Comparison of ENCODE assay signal across 10 cellular contexts in genomic region chr17:45143101-45143670, GRCh38. TPM values are rescaled to one million over a fixed set of nuclear protein-coding genes. Genes with fewer than 3 reads are reported as not detected.
DNase-seq lines count a peak whose midpoint lies in the region; ATAC-seq, FAIRE-seq and TF ChIP-seq lines count a peak whose summit lies in the region.
"Had no signal": no experiment of that assay in that cellular context is flagged by ENCODE, and none has a peak within 500 bp of the region (broad histone marks: within the 10 kb centered on the region; RNA-seq: fewer than 3 reads in every experiment).

No MANE protein-coding gene starts in this region.

- H3K27ac ChIP-seq in small intestine (ENCODE audit: low read depth in 1 of 2, low read length in 1 of 2): peak overlapping the region; percentile 86

- H3K27ac Mint-ChIP-seq in Calu3 (ENCODE audit: unreplicated experiment): peak overlapping the region; percentile 19
- H3K27ac Mint-ChIP-seq in activated T-helper 17 cell treated with anti-CD3 and anti-CD28 coated beads, Interleukin-2, amount 50 U/mL, for 72 hours: peak overlapping the region; percentile 20

- H3K27me3 Mint-ChIP-seq in Calu3 (ENCODE audit: unreplicated experiment): peaks cover 6% of the 10 kb centered on the region
- no peaks in the 10 kb centered on the region for H3K27me3 Mint-ChIP-seq in activated T-helper 17 cell treated with anti-CD3 and anti-CD28 coated beads, Interleukin-2, amount 50 U/mL, for 72 hours

- WGBS in small intestine, 3 donors: 79 to 87% (median 81%) methylated on average over 13 of the region's 13 CpGs

- DNase-seq in Calu3: no peak
- DNase-seq in small intestine: no peak
- DNase-seq in activated gamma-delta T cell treated with Interleukin-2 at 50 U/mL for 16 hours: no peak
- DNase-seq in COR-L47 (lab: John Stamatoyannopoulos, UW): no peak
- no peak for DNase-seq in GOT3 (lab: John Stamatoyannopoulos, UW)
- DNase-seq: MV-4-11, OCI-M1 had no signal

- no peaks in the 10 kb centered on the region for H3K4me1 ChIP-seq in small intestine (ENCODE audit: control insufficient read depth in 2 of 2, insufficient read depth in 1 of 2, low read depth in 1 of 2, low read length in 1 of 2)

- peaks cover 20% of the 10 kb centered on the region for H3K4me1 Mint-ChIP-seq in Calu3 (ENCODE audit: low read depth, unreplicated experiment)
- peaks cover 13% of the 10 kb centered on the region for H3K4me1 Mint-ChIP-seq in activated T-helper 17 cell treated with anti-CD3 and anti-CD28 coated beads, Interleukin-2, amount 50 U/mL, for 72 hours

- no peaks in the 10 kb centered on the region for H3K9me3 Mint-ChIP-seq in Calu3 (ENCODE audit: low read depth, unreplicated experiment)
- H3K9me3 Mint-ChIP-seq in activated T-helper 17 cell treated with anti-CD3 and anti-CD28 coated beads, Interleukin-2, amount 50 U/mL, for 72 hours: no peaks in the 10 kb centered on the region

- TF ChIP-seq CTCF in Calu3 (IDR thresholded peaks at IDR 0.05; ENCODE audit: unreplicated experiment): no peak

- peaks cover 2 to 3% of the 10 kb centered on the region in 2 donors for H3K36me3 ChIP-seq in small intestine (ENCODE audit: control insufficient read depth in 2 of 2, insufficient read depth in 2 of 2, low read length in 2 of 2)

- no TSS peak for BruUV-seq in Calu3 (replicated peaks; lab: Mats Ljungman, UMichigan)

- peaks cover 46% of the 10 kb centered on the region for H3K36me3 Mint-ChIP-seq in Calu3 (ENCODE audit: insufficient read depth, unreplicated experiment)
- H3K36me3 Mint-ChIP-seq in activated T-helper 17 cell treated with anti-CD3 and anti-CD28 coated beads, Interleukin-2, amount 50 U/mL, for 72 hours (ENCODE audit: low read depth): peaks cover 17% of the 10 kb centered on the region

- FAIRE-seq in small intestine (lab: Jason Lieb, UNC): no peak

- ATAC-seq in activated T-helper 17 cell treated with anti-CD3 and anti-CD28 coated beads, Interleukin-2, amount 50 U/mL, for 72 hours (replicated peaks): no peak
- ATAC-seq in GM21515 (IDR thresholded peaks at IDR 0.05; ENCODE audit: unreplicated experiment): no peak

- H3K4me3 Mint-ChIP-seq in Calu3 (ENCODE audit: low read depth, unreplicated experiment): no peak overlapping the region
- H3K4me3 Mint-ChIP-seq in activated T-helper 17 cell treated with anti-CD3 and anti-CD28 coated beads, Interleukin-2, amount 50 U/mL, for 72 hours: no peak overlapping the region

- H3K9me3 ChIP-seq in iPS-18c (ENCODE audit: control insufficient read depth, insufficient read depth, low read length): peaks cover 3% of the 10 kb centered on the region
- H3K9me3 ChIP-seq in small intestine (ENCODE audit: control insufficient read depth, low read depth): no peaks in the 10 kb centered on the region

- H3K27me3 ChIP-seq in small intestine (ENCODE audit: control insufficient read depth in 2 of 2, insufficient read depth in 2 of 2, low read length in 2 of 2): no peaks in the 10 kb centered on the region

- H3K4me3 ChIP-seq in iPS-18c (ENCODE audit: insufficient read depth, low read depth, low read length): peak overlapping the region; percentile 57; the same call in 1 of the 2 replicates
- no peak overlapping the region for H3K4me3 ChIP-seq in small intestine (ENCODE audit: low read depth in 1 of 2, low read length in 2 of 2)

- intact Hi-C loops in Calu3 (cut with micrococcal nuclease; ENCODE audit: unreplicated experiment): loop anchor here (10.0 kb wide), 1 partner anchor 242 kb away; no protein-coding TSS in a partner anchor

- CTCF ChIA-PET in Calu3 (lab: Charles Lee): no interaction called here

RNA-seq across cellular contexts. Expression of gene HEXIM1, which starts 5.1 kb away (rescaled TPM):
- total RNA-seq in Calu3 (2022): 57.2 and 64.7 TPM in 2 replicates
- 10 to 100 TPM; 45.9 to 66.4 TPM for total RNA-seq in activated T-helper 17 cell treated with anti-CD3 and anti-CD28 coated beads, Interleukin-2, amount 50 U/mL, for 72 hours
- 10 to 100 TPM; 17.5 to 51.7 (median 46.5) TPM for polyA plus RNA-seq in small intestine

RNA-seq across cellular contexts. Expression of gene ACBD4, which starts 7.7 kb away (rescaled TPM):
- total RNA-seq in Calu3 (2022): 21.8 and 23.2 TPM in 2 replicates
- 10 to 100 TPM in 1 of 2 donors, 1 to 10 TPM in 1; 9.8 to 12.6 TPM for total RNA-seq in activated T-helper 17 cell treated with anti-CD3 and anti-CD28 coated beads, Interleukin-2, amount 50 U/mL, for 72 hours
- 100 to 1,000 TPM in 2 of 3 donors, 10 to 100 TPM in 1; 21.1 to 184 (median 165) TPM for polyA plus RNA-seq in small intestine

RNA-seq across cellular contexts. Expression of gene PLCD3, which starts 10.9 kb away (rescaled TPM):
- total RNA-seq in Calu3 (2022): 34.4 and 64.3 TPM in 2 replicates
- 1 to 10 TPM; 3.1 to 6.5 TPM for total RNA-seq in activated T-helper 17 cell treated with anti-CD3 and anti-CD28 coated beads, Interleukin-2, amount 50 U/mL, for 72 hours
- polyA plus RNA-seq in small intestine: 10 to 100 TPM in 2 of 3 donors, 1 to 10 TPM in 1; 7.8 to 11.9 (median 10.5) TPM

RNA-seq across cellular contexts. Expression of gene HEXIM2, which starts 18.5 kb away (rescaled TPM):
- total RNA-seq in Calu3 (2022): 16.3 and 17.1 TPM in 2 replicates
- 1 to 10 TPM; 6.1 to 8.5 TPM for total RNA-seq in activated T-helper 17 cell treated with anti-CD3 and anti-CD28 coated beads, Interleukin-2, amount 50 U/mL, for 72 hours
- polyA plus RNA-seq in small intestine: 10 to 100 TPM; 11.2 to 13.3 (median 13.0) TPM
